1 cellular context compared by ENCODE assay signal in the genomic region with DNA sequence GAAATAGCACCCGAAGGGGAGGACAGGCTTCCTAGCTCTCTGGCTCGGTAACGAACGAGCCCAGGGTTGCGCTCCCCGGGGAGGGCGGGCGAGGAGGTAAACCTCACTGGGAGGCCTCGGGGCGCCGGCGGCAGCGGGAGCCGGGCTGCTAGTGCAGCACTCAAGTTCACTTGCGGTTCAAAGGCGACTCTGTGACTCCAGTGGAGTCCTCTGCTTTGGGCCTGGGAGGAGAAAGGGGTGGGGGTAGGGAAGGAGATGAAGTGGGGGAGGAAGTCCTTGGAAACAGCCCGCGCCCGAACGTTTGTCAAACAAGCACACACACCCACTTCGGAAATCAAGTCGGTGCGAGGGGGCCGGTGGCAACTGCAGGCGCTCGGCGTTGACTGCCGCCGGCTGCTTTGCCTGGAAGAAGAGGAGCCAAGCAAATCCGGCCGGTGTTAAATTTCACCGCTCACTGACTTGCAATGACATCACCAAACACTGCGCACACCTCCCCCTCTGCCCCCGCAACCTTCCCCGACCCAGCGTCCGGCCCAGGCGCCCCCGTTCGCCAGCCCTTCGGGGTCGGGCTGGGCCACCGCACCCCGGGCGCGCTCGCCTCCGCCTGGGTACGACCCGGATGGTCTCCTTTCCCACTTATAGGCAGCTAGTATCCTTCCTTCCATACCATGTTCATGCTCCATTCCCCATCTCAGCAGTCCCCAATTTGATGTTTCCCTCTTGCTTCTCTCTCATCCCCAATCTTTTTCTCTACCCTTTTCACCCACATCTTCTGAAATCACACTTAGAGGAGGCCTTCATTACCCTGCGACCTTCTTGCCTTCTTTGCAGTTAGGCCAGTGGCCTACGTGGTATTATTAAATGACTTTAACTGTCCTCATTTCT.
TF ChIP-seq lines count a peak whose summit lies in the region.

A gene (minus strand): TSS at position 202 of the 885 bp plus-strand sequence. CDS start 376 bp downstream, outside the sequence.

TF ChIP-seq in HepG2, 621 proteins besides CTCF, POLR2A, EP300 and RAD21 (continued from another document):
- TF ChIP-seq, protein P1, sequence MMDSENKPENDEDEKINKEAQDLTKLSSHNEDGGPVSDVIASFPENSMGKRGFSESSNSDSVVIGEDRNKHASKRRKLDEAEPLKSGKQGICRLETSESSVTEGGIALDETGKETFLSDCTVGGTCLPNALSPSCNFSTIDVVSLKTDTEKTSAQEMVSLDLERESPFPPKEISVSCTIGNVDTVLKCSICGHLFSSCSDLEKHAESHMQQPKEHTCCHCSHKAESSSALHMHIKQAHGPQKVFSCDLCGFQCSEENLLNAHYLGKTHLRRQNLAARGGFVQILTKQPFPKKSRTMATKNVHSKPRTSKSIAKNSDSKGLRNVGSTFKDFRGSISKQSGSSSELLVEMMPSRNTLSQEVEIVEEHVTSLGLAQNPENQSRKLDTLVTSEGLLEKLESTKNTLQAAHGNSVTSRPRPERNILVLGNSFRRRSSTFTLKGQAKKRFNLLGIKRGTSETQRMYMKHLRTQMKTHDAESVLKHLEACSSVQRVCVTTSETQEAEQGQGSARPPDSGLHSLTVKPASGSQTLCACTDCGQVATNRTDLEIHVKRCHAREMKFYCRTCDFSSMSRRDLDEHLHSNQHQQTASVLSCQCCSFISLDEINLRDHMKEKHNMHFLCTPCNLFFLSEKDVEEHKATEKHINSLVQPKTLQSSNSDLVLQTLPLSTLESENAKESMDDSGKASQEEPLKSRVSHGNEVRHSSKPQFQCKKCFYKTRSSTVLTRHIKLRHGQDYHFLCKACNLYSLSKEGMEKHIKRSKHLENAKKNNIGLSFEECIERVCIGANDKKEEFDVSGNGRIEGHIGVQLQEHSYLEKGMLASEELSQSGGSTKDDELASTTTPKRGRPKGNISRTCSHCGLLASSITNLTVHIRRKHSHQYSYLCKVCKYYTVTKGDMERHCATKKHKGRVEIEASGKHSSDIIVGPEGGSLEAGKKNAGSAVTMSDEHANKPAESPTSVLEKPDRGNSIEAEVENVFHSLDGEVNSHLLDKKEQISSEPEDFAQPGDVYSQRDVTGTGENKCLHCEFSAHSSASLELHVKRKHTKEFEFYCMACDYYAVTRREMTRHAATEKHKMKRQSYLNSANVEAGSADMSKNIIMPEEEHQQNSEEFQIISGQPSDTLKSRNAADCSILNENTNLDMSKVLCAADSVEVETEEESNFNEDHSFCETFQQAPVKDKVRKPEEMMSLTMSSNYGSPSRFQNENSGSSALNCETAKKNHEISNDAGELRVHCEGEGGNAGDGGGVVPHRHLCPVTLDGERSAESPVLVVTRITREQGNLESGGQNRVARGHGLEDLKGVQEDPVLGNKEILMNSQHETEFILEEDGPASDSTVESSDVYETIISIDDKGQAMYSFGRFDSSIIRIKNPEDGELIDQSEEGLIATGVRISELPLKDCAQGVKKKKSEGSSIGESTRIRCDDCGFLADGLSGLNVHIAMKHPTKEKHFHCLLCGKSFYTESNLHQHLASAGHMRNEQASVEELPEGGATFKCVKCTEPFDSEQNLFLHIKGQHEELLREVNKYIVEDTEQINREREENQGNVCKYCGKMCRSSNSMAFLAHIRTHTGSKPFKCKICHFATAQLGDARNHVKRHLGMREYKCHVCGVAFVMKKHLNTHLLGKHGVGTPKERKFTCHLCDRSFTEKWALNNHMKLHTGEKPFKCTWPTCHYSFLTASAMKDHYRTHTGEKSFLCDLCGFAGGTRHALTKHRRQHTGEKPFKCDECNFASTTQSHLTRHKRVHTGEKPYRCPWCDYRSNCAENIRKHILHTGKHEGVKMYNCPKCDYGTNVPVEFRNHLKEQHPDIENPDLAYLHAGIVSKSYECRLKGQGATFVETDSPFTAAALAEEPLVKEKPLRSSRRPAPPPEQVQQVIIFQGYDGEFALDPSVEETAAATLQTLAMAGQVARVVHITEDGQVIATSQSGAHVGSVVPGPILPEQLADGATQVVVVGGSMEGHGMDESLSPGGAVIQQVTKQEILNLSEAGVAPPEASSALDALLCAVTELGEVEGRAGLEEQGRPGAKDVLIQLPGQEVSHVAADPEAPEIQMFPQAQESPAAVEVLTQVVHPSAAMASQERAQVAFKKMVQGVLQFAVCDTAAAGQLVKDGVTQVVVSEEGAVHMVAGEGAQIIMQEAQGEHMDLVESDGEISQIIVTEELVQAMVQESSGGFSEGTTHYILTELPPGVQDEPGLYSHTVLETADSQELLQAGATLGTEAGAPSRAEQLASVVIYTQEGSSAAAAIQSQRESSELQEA (CRISPR knock-in tag; IDR thresholded peaks at IDR 0.05; ENCODE audit: not compliant biosample characterization): no peak
